In genomic region chr22:24146791-24147353, GRCh38 we compare ENCODE assay signal across 8 cellular contexts. TPM values are rescaled to one million over a fixed set of nuclear protein-coding genes. Genes with fewer than 3 reads are reported as not detected.
DNase-seq lines count a peak whose midpoint lies in the region; ATAC-seq, FAIRE-seq and TF ChIP-seq lines count a peak whose summit lies in the region.

No MANE protein-coding gene starts in this region.

- intact Hi-C loops in Right ventricle myocardium superior (cut with DNase I), result no loop called here

- peak; percentile 41 for ATAC-seq in Right ventricle myocardium superior (ENCODE audit: poor library complexity)

- DNase-seq in GM12891 (ENCODE audit: insufficient read length, low spot score) (no peak), SK-MEL-5 (ENCODE audit: low read depth, low spot score) (peak; percentile 93), Right ventricle myocardium superior (peak; percentile 62), inferior parietal cortex (ENCODE audit: extremely low spot score) (no peak), medulla oblongata (ENCODE audit: extremely low spot score) (no peak), activated T-cell treated with anti-CD3 and anti-CD28 coated beads for 4 hours (no peak)
- DNase-seq in stimulated activated CD4-positive, alpha-beta T cell treated with anti-CD3 and anti-CD28 coated beads, Interleukin-4, amount 100 ng/mL, for 4 hours, result no peak

- no peak overlapping the region for H3K4me3 ChIP-seq in skin epidermis

- in situ Hi-C loops in SK-MEL-5 (cut with HindIII; ENCODE audit: low pct_unique_long_range_greater_than_20kb, low sequenced_read_pairs), result no loop called here

- H3K27ac ChIP-seq in skin epidermis, result peak overlapping the region in 18 of 21 experiments; percentile 24 to 81 (median 69)

- no peak for TF ChIP-seq POLR2A in GM12891 (IDR thresholded peaks at IDR 0.05; ENCODE audit: low read depth, low read length)

- peak; percentile 20 for FAIRE-seq in GM12891 (lab: Jason Lieb, UNC)

TF ChIP-seq in GM12891, 5 proteins besides CTCF, POLR2A, EP300 and RAD21:
- TF ChIP-seq POLR2AphosphoS5 (IDR thresholded peaks at IDR 0.05; ENCODE audit: low read depth, low read length), result no peak
- no peak for TF ChIP-seq POU2F2 (IDR thresholded peaks at IDR 0.05; ENCODE audit: low read depth, low read length)
- TF ChIP-seq TAF1 (IDR thresholded peaks at IDR 0.05; ENCODE audit: low read depth, low read length), result no peak
- no peak for TF ChIP-seq SPI1 (IDR thresholded peaks at IDR 0.05; ENCODE audit: low read depth, low read length)
- TF ChIP-seq PAX5 (IDR thresholded peaks at IDR 0.05; ENCODE audit: insufficient read depth, low read length, severe bottlenecking), result no peak
TF ChIP-seq in GM12891: peak in this region for 0.

RNA-seq across cellular contexts. Expression of gene SUSD2, which starts 34.4 kb away (rescaled TPM):
- 0.08 TPM for polyA plus RNA-seq in GM12891 (2012; ENCODE audit: low read depth, missing spikeins)
- total RNA-seq in SK-MEL-5 (2014; rRNA removed; shearing (Covaris generic)), result 0.03 and 0.05 TPM in 2 replicates
- polyA plus RNA-seq in SK-MEL-5 (2015; cell fraction: cytosol; rRNA removed), result 0.08 and 0.40 TPM in 2 replicates
- 0.83 and 1.5 TPM in 2 replicates for polyA plus RNA-seq in SK-MEL-5 (2015; cell fraction: nucleus; rRNA removed)
- total RNA-seq in Right ventricle myocardium superior, result 2.6 TPM

Comparison
In these comparisons a context has a peak if more than half of its experiments do, and no peak if none do; other contexts are left out.
1. DNase-seq: peak in SK-MEL-5 (single experiment) and Right ventricle myocardium superior (single experiment); none in GM12891 (single experiment), inferior parietal cortex (single experiment), medulla oblongata (single experiment), activated T-cell treated with anti-CD3 and anti-CD28 coated beads for 4 hours (single experiment) and stimulated activated CD4-positive, alpha-beta T cell treated with anti-CD3 and anti-CD28 coated beads, Interleukin-4, amount 100 ng/mL, for 4 hours (0 of 2).